8 cellular contexts compared by ENCODE assay signal in the genomic region with DNA sequence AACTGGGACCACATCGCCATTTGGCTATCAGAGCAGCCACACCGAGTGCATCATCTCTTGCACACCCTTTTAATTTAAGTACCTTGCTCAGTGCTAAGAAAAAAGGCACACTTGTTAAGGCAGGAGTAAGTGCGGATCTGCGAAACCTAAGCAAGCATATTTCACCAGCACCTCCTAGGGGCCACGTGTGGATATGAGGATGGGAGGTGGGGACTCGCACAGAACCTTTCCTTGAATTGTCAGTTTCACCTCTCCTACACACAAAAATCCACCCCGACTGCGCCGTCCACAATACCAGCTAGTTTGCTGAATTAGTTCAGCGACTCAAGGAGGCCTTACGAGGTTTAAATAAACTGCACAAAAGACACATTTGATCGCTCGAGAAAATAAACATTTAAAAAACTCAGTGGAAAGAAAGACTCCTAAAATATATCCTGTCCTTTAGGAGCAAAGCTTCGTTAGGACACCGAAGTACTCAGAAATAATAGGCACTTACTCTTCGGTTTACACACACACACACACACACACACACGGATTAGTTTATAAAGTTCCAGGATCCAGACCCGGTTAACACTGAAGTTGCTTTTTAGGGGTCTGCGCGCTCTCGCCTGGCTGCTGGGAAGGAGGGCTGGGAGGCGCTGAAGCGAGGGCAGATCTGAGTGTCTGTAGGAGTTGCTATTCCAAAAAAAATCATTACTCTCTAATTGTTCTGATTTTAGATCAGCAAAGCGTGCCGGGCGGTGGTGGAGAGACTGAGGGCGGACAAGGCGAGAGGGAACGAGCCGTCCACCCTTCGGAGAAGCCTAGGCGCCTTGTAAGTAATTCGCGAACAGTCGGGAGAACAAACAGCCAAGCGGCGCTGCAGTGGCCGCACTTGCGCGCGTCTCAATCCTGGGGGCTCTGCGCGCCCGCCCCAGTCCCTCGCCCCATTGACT. TPM values are rescaled to one million over a fixed set of nuclear protein-coding genes. Genes with fewer than 3 reads are reported as not detected.
DNase-seq lines count a peak whose midpoint lies in the region; ATAC-seq and TF ChIP-seq lines count a peak whose summit lies in the region.

No MANE protein-coding gene starts in this region.

- peaks cover 0 to 11% (median 0%) of the 10 kb centered on the region in 4 donors for H3K4me1 ChIP-seq in Peyer's patch

- H3K4me1 Mint-ChIP-seq in dendritic cell treated with granulocyte-macrophage colony-stimulating factor and Interleukin-4, amounts not matched to agents 40 ng/mL and 50 ng/mL, for 4 days (ENCODE audit: low read depth) = peaks cover 35% of the 10 kb centered on the region
- peaks cover 15% of the 10 kb centered on the region for H3K4me1 Mint-ChIP-seq in stimulated activated effector memory CD8-positive, alpha-beta T cell treated with anti-CD3 and anti-CD28 coated beads, Interleukin-12 subunit alpha, Interleukin-12 subunit beta, amount 100 ng/mL, for 72 hours

- no peaks in the 10 kb centered on the region for H3K9me3 ChIP-seq in Peyer's patch

- H3K27me3 ChIP-seq in Peyer's patch (no peaks in the 10 kb centered on the region), layer of hippocampus (ENCODE audit: control insufficient read depth, insufficient read depth, low read length) (no peaks in the 10 kb centered on the region)

- peaks cover 4% of the 10 kb centered on the region for H3K27me3 Mint-ChIP-seq in dendritic cell treated with granulocyte-macrophage colony-stimulating factor and Interleukin-4, amounts not matched to agents 40 ng/mL and 50 ng/mL, for 4 days

- peak; percentile 91 for DNase-seq in Ammon's horn (ENCODE audit: low spot score)
- peak in 2 of 3 donors; percentile 73 to 76 for DNase-seq in Peyer's patch
- DNase-seq in stimulated activated effector memory CD8-positive, alpha-beta T cell treated with anti-CD3 and anti-CD28 coated beads, Interleukin-12 subunit alpha, Interleukin-12 subunit beta, amount 100 ng/mL, for 72 hours (ENCODE audit: low spot score in 2 of 2) = no peak

- H3K27ac ChIP-seq in Peyer's patch (peak overlapping the region; percentile 36 to 89 (median 68)), layer of hippocampus (ENCODE audit: low read depth, low read length) (peak overlapping the region; percentile 93)

- TF ChIP-seq CTCF in Peyer's patch (IDR thresholded peaks at IDR 0.05) = peak in 4 of 6 experiments; percentile 35 to 63 (median 62)

- no peaks in the 10 kb centered on the region for H3K9me3 Mint-ChIP-seq in dendritic cell treated with granulocyte-macrophage colony-stimulating factor and Interleukin-4, amounts not matched to agents 40 ng/mL and 50 ng/mL, for 4 days
- H3K9me3 Mint-ChIP-seq in stimulated activated effector memory CD8-positive, alpha-beta T cell treated with anti-CD3 and anti-CD28 coated beads, Interleukin-12 subunit alpha, Interleukin-12 subunit beta, amount 100 ng/mL, for 72 hours = no peaks in the 10 kb centered on the region

- peak overlapping the region; percentile 35 to 86 (median 54) for H3K4me3 ChIP-seq in Peyer's patch

- peak; percentile 35 for ATAC-seq in GM18511 (IDR thresholded peaks at IDR 0.05; ENCODE audit: unreplicated experiment)
- ATAC-seq in HG03432 (IDR thresholded peaks at IDR 0.05; ENCODE audit: unreplicated experiment) = peak; percentile 32
- peak; percentile 29 for ATAC-seq in stimulated activated effector memory CD8-positive, alpha-beta T cell treated with anti-CD3 and anti-CD28 coated beads, Interleukin-12 subunit alpha, Interleukin-12 subunit beta, amount 100 ng/mL, for 72 hours
- no peak for ATAC-seq in HG03039 (IDR thresholded peaks at IDR 0.05; ENCODE audit: unreplicated experiment)

- peaks cover 24% of the 10 kb centered on the region for H3K36me3 Mint-ChIP-seq in dendritic cell treated with granulocyte-macrophage colony-stimulating factor and Interleukin-4, amounts not matched to agents 40 ng/mL and 50 ng/mL, for 4 days (ENCODE audit: low read depth)
- no peaks in the 10 kb centered on the region for H3K36me3 Mint-ChIP-seq in stimulated activated effector memory CD8-positive, alpha-beta T cell treated with anti-CD3 and anti-CD28 coated beads, Interleukin-12 subunit alpha, Interleukin-12 subunit beta, amount 100 ng/mL, for 72 hours

- H3K27ac Mint-ChIP-seq in dendritic cell treated with granulocyte-macrophage colony-stimulating factor and Interleukin-4, amounts not matched to agents 40 ng/mL and 50 ng/mL, for 4 days = peak overlapping the region; percentile 96
- no peak overlapping the region for H3K27ac Mint-ChIP-seq in stimulated activated effector memory CD8-positive, alpha-beta T cell treated with anti-CD3 and anti-CD28 coated beads, Interleukin-12 subunit alpha, Interleukin-12 subunit beta, amount 100 ng/mL, for 72 hours

- H3K4me3 Mint-ChIP-seq in dendritic cell treated with granulocyte-macrophage colony-stimulating factor and Interleukin-4, amounts not matched to agents 40 ng/mL and 50 ng/mL, for 4 days = peak overlapping the region; percentile 85
- peak overlapping the region; percentile 61 for H3K4me3 Mint-ChIP-seq in stimulated activated effector memory CD8-positive, alpha-beta T cell treated with anti-CD3 and anti-CD28 coated beads, Interleukin-12 subunit alpha, Interleukin-12 subunit beta, amount 100 ng/mL, for 72 hours

- H3K36me3 ChIP-seq in Peyer's patch = no peaks in the 10 kb centered on the region

- intact Hi-C loops in dendritic cell treated with granulocyte-macrophage colony-stimulating factor and Interleukin-4, amounts not matched to agents 40 ng/mL and 50 ng/mL, for 4 days (cut with micrococcal nuclease) = loop anchor here (5.0 kb wide), 2 partner anchors 129 to 384 kb away; no protein-coding TSS in a partner anchor

- TF ChIP-seq POLR2A in Peyer's patch (IDR thresholded peaks at IDR 0.05) = no peak

RNA-seq across cellular contexts. Expression of gene KCNJ2, which starts 1.0 kb away (rescaled TPM):
- total RNA-seq in Peyer's patch = 1 to 10 TPM in 3 of 4 donors, under 1 TPM in 1; 0.70 to 7.4 (median 3.0) TPM

Comparison
In these comparisons a context has a peak if more than half of its experiments do, and no peak if none do; other contexts are left out.
1. DNase-seq: peak in Ammon's horn (single experiment) and Peyer's patch (2 of 3); none in stimulated activated effector memory CD8-positive, alpha-beta T cell treated with anti-CD3 and anti-CD28 coated beads, Interleukin-12 subunit alpha, Interleukin-12 subunit beta, amount 100 ng/mL, for 72 hours (0 of 2).